ENCODE assay signal across 2 cellular contexts in the genomic region with DNA sequence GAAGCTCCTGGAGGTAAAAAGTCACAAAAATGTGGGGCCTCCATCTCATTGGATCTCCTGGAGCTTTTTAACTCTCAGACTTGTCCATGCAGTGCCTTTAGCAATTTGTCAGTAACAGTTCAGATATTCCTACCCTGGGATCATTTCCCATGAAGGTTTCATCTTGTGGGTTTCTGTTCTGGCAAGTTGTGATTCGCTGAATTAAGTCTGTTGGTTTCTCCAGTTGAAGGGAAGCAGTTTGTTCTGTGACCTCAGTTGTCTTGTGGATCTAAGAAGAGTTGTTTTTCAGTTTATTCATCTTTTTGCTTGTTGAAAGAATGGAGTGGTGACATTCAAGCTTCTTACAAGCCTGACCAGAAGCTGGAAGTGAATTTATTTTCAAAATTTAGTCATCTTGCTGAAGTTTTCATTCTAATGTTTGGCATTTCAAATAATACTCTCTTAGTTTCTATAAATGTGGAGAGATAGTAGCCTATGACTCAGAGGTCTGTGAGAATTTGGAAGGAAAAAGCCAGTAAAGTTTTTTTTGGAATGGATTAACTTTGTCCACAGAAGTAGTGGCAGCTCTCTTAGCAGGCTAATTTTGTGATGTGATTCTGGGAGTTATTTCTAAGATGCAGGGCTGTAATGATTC.
TF ChIP-seq lines count a peak whose summit lies in the region.

No MANE protein-coding gene starts in this region.

TF ChIP-seq in SK-N-SH, 30 proteins besides CTCF, POLR2A, EP300 and RAD21 (continued from another document):
- TF ChIP-seq, protein P1, sequence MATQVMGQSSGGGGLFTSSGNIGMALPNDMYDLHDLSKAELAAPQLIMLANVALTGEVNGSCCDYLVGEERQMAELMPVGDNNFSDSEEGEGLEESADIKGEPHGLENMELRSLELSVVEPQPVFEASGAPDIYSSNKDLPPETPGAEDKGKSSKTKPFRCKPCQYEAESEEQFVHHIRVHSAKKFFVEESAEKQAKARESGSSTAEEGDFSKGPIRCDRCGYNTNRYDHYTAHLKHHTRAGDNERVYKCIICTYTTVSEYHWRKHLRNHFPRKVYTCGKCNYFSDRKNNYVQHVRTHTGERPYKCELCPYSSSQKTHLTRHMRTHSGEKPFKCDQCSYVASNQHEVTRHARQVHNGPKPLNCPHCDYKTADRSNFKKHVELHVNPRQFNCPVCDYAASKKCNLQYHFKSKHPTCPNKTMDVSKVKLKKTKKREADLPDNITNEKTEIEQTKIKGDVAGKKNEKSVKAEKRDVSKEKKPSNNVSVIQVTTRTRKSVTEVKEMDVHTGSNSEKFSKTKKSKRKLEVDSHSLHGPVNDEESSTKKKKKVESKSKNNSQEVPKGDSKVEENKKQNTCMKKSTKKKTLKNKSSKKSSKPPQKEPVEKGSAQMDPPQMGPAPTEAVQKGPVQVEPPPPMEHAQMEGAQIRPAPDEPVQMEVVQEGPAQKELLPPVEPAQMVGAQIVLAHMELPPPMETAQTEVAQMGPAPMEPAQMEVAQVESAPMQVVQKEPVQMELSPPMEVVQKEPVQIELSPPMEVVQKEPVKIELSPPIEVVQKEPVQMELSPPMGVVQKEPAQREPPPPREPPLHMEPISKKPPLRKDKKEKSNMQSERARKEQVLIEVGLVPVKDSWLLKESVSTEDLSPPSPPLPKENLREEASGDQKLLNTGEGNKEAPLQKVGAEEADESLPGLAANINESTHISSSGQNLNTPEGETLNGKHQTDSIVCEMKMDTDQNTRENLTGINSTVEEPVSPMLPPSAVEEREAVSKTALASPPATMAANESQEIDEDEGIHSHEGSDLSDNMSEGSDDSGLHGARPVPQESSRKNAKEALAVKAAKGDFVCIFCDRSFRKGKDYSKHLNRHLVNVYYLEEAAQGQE (IDR thresholded peaks at IDR 0.05; ENCODE audit: low read depth, low read length): no peak
- TF ChIP-seq FOXM1 (IDR thresholded peaks at IDR 0.05; ENCODE audit: low read depth) (no peak), JUND (IDR thresholded peaks at IDR 0.05) (no peak), GABPA (IDR thresholded peaks at IDR 0.05; ENCODE audit: low read depth) (no peak), TAF1 (IDR thresholded peaks at IDR 0.05; ENCODE audit: borderline replicate concordance, low read depth, low read length) (no peak), RCOR1 (IDR thresholded peaks at IDR 0.05; ENCODE audit: low read length) (no peak)
- TF ChIP-seq, protein P2, sequence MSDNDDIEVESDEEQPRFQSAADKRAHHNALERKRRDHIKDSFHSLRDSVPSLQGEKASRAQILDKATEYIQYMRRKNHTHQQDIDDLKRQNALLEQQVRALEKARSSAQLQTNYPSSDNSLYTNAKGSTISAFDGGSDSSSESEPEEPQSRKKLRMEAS (IDR thresholded peaks at IDR 0.05; ENCODE audit: low read depth): no peak

TF ChIP-seq in SK-N-SH treated with all-trans-retinoic acid at 6 μM for 48 hours, 23 proteins besides CTCF, POLR2A, EP300 and RAD21 (continued from another document):
- TF ChIP-seq, protein P3, sequence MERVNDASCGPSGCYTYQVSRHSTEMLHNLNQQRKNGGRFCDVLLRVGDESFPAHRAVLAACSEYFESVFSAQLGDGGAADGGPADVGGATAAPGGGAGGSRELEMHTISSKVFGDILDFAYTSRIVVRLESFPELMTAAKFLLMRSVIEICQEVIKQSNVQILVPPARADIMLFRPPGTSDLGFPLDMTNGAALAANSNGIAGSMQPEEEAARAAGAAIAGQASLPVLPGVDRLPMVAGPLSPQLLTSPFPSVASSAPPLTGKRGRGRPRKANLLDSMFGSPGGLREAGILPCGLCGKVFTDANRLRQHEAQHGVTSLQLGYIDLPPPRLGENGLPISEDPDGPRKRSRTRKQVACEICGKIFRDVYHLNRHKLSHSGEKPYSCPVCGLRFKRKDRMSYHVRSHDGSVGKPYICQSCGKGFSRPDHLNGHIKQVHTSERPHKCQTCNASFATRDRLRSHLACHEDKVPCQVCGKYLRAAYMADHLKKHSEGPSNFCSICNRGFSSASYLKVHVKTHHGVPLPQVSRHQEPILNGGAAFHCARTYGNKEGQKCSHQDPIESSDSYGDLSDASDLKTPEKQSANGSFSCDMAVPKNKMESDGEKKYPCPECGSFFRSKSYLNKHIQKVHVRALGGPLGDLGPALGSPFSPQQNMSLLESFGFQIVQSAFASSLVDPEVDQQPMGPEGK (CRISPR knock-in tag; IDR thresholded peaks at IDR 0.05; ENCODE audit: borderline replicate concordance): no peak
- TF ChIP-seq, protein P4, sequence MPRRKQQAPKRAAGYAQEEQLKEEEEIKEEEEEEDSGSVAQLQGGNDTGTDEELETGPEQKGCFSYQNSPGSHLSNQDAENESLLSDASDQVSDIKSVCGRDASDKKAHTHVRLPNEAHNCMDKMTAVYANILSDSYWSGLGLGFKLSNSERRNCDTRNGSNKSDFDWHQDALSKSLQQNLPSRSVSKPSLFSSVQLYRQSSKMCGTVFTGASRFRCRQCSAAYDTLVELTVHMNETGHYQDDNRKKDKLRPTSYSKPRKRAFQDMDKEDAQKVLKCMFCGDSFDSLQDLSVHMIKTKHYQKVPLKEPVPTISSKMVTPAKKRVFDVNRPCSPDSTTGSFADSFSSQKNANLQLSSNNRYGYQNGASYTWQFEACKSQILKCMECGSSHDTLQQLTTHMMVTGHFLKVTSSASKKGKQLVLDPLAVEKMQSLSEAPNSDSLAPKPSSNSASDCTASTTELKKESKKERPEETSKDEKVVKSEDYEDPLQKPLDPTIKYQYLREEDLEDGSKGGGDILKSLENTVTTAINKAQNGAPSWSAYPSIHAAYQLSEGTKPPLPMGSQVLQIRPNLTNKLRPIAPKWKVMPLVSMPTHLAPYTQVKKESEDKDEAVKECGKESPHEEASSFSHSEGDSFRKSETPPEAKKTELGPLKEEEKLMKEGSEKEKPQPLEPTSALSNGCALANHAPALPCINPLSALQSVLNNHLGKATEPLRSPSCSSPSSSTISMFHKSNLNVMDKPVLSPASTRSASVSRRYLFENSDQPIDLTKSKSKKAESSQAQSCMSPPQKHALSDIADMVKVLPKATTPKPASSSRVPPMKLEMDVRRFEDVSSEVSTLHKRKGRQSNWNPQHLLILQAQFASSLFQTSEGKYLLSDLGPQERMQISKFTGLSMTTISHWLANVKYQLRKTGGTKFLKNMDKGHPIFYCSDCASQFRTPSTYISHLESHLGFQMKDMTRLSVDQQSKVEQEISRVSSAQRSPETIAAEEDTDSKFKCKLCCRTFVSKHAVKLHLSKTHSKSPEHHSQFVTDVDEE (CRISPR knock-in tag; IDR thresholded peaks at IDR 0.05): no peak
- no peak for TF ChIP-seq ZFP30 (CRISPR knock-in tag; IDR thresholded peaks at IDR 0.05)
- no peak for TF ChIP-seq ZC3H10 (CRISPR knock-in tag; IDR thresholded peaks at IDR 0.05)
- TF ChIP-seq RARB (CRISPR knock-in tag; IDR thresholded peaks at IDR 0.05): no peak
- TF ChIP-seq ESRRG (CRISPR knock-in tag; IDR thresholded peaks at IDR 0.05): no peak
- no peak for TF ChIP-seq BACH2 (CRISPR knock-in tag; IDR thresholded peaks at IDR 0.05; ENCODE audit: borderline replicate concordance)
- TF ChIP-seq, protein P5, sequence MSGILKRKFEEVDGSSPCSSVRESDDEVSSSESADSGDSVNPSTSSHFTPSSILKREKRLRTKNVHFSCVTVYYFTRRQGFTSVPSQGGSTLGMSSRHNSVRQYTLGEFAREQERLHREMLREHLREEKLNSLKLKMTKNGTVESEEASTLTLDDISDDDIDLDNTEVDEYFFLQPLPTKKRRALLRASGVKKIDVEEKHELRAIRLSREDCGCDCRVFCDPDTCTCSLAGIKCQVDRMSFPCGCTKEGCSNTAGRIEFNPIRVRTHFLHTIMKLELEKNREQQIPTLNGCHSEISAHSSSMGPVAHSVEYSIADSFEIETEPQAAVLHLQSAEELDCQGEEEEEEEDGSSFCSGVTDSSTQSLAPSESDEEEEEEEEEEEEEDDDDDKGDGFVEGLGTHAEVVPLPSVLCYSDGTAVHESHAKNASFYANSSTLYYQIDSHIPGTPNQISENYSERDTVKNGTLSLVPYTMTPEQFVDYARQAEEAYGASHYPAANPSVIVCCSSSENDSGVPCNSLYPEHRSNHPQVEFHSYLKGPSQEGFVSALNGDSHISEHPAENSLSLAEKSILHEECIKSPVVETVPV (CRISPR knock-in tag; IDR thresholded peaks at IDR 0.05): no peak
- TF ChIP-seq, protein P6, sequence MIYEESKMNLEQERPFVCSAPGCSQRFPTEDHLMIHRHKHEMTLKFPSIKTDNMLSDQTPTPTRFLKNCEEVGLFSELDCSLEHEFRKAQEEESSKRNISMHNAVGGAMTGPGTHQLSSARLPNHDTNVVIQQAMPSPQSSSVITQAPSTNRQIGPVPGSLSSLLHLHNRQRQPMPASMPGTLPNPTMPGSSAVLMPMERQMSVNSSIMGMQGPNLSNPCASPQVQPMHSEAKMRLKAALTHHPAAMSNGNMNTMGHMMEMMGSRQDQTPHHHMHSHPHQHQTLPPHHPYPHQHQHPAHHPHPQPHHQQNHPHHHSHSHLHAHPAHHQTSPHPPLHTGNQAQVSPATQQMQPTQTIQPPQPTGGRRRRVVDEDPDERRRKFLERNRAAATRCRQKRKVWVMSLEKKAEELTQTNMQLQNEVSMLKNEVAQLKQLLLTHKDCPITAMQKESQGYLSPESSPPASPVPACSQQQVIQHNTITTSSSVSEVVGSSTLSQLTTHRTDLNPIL (CRISPR knock-in tag; IDR thresholded peaks at IDR 0.05; ENCODE audit: low read depth): no peak
